Comparison of ENCODE assay signal across 9 cellular contexts in the genomic region with DNA sequence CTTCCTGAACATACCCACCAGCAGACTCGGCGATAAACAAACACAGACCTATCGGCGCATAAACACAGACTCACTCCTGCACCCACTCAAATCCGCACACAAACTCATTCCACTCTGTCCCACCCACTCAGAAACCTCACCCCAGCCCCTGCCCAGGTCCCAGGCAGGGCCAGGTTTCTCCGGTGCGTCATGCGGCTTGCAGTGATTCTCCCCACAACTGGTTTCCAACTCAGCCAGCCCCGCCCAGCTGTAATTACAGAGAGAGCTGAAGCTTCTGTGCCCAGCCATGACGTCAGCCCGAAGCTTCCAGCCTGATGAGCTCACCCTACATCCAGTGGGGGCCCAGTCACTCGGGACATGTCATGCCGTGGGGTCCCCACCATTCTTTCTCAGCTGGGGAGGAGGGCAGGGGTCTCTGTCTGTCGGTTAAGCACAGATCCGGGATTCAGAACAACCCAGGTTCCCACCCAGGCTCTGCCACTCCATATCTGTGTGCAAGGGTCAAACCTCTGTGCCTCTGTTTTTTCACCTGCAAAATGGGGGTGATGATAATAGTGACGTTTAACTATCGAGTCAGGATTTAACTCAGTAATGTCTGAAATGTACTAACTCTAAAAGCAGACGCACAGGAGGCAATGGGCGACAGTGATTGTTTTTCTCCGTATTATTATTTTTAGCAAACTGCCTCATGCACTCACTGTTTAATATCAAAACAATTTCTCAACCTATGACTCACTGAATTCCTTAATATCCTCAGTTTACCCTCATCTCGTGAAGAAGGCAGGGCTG. TPM values are rescaled to one million over a fixed set of nuclear protein-coding genes. Genes with fewer than 3 reads are reported as not detected.
DNase-seq lines count a peak whose midpoint lies in the region; ATAC-seq and TF ChIP-seq lines count a peak whose summit lies in the region.
"Had no signal": no experiment of that assay in that cellular context is flagged by ENCODE, and none has a peak within 500 bp of the region (broad histone marks: within the 10 kb centered on the region; RNA-seq: fewer than 3 reads in every experiment).

No MANE protein-coding gene starts in this region.

- no peaks in the 10 kb centered on the region for H4K20me1 ChIP-seq in mammary epithelial cell (ENCODE audit: insufficient read depth, low read length)

- H3K4me2 ChIP-seq in mammary epithelial cell (ENCODE audit: insufficient read depth, low read depth, low read length): no peak overlapping the region

- H3K9ac ChIP-seq in mammary epithelial cell (ENCODE audit: insufficient read depth, low read length): no peak overlapping the region

- WGBS in mammary epithelial cell (ENCODE audit: low coverage, missing lambda C conversion rate): 29% methylated on average over 15 of the region's 21 CpGs
- 41% methylated on average over 18 to 21 of the region's 21 CpGs for WGBS in thyroid gland, 2 donors

- in situ Hi-C loops in mammary epithelial cell (cut with MboI; ENCODE audit: low sequenced_read_pairs in 2 of 2): no loop called here

- DNase-seq in COLO668 (lab: John Stamatoyannopoulos, UW; ENCODE audit: unreplicated experiment): peak; percentile 74
- DNase-seq in NCI-H146 treated with DMSO at 0.1 percent for 48 hours (lab: John Stamatoyannopoulos, UW; ENCODE audit: unreplicated experiment): peak; percentile 59
- DNase-seq in mammary epithelial cell: peak; percentile 55
- peak; percentile 67 to 87 for DNase-seq in left colon
- peak; percentile 86 to 90 for DNase-seq in thyroid gland
- DNase-seq in NCI-H1048 (lab: John Stamatoyannopoulos, UW): no peak
- DNase-seq in activated T-cell treated with anti-CD3 and anti-CD28 coated beads, Interleukin-2, amount 50 U/mL, for 48 hours: no peak
- DNase-seq: activated naive CD8-positive, alpha-beta T cell treated with anti-CD3 and anti-CD28 coated beads, Interleukin-2, amount 10 ng/mL, durations not matched to agents 7 days and 5 days had no signal

- H3K4me3 ChIP-seq in mammary epithelial cell (replicated peaks in 1 of 3; ENCODE audit: insufficient read depth in 1 of 3, low read depth in 2 of 3, low read length in 3 of 3) (no peak overlapping the region), thyroid gland (replicated peaks in 1 of 3) (no peak overlapping the region)

- TF ChIP-seq CTCF in mammary epithelial cell (conservative IDR thresholded peaks at IDR 0.05 in 1 of 2, IDR thresholded peaks at IDR 0.05 in 1 of 2; ENCODE audit: extremely low read depth in 1 of 2, insufficient read depth in 1 of 2, low read depth in 1 of 2, low read length in 2 of 2) (no peak), thyroid gland (IDR thresholded peaks at IDR 0.05) (no peak)

- no peaks in the 10 kb centered on the region for H3K79me2 ChIP-seq in mammary epithelial cell (ENCODE audit: insufficient read depth, low read length)

- BruUV-seq in mammary epithelial cell (replicated peaks; lab: Mats Ljungman, UMichigan): no TSS peak

- no peak overlapping the region for H3K27ac ChIP-seq in mammary epithelial cell (ENCODE audit: insufficient read depth, low read depth, low read length)
- H3K27ac ChIP-seq in thyroid gland: peak overlapping the region; percentile 4 to 94 (median 79)

- H3K27me3 ChIP-seq in mammary epithelial cell (ENCODE audit: insufficient read depth, low read length) (no peaks in the 10 kb centered on the region), thyroid gland (no peaks in the 10 kb centered on the region)

- TF ChIP-seq POLR2A in thyroid gland (IDR thresholded peaks at IDR 0.05): peak in 1 of 2 donors; percentile 72

- intact Hi-C loops in mammary epithelial cell (cut with micrococcal nuclease) (no loop called here), left colon (cut with DNase I, micrococcal nuclease) (no loop called here), thyroid gland (cut with DNase I) (no loop called here)

- ATAC-seq in left colon (peak; percentile 64), GM21515 (IDR thresholded peaks at IDR 0.05; ENCODE audit: unreplicated experiment) (no peak)

- CTCF ChIA-PET in mammary epithelial cell (lab: Charles Lee; ENCODE audit: low non-redundant PET): no interaction called here

- H2AFZ ChIP-seq in mammary epithelial cell (ENCODE audit: low read depth, low read length): no peak overlapping the region

- peaks cover 17% of the 10 kb centered on the region for H3K9me3 ChIP-seq in mammary epithelial cell (replicated peaks; ENCODE audit: insufficient read depth, low read length)
- no peaks in the 10 kb centered on the region for H3K9me3 ChIP-seq in thyroid gland

- H3K36me3 ChIP-seq in mammary epithelial cell (ENCODE audit: insufficient read depth, low read length) (no peaks in the 10 kb centered on the region), thyroid gland (no peaks in the 10 kb centered on the region)

- H3K4me1 ChIP-seq in mammary epithelial cell (ENCODE audit: insufficient read depth, low read length) (no peaks in the 10 kb centered on the region), thyroid gland (peaks cover 28 to 29% of the 10 kb centered on the region in 2 donors)

- dilution Hi-C loops in mammary epithelial cell (cut with HindIII; ENCODE audit: low sequenced_read_pairs): no loop called here

RNA-seq across cellular contexts. Expression of gene HSPB8, which starts 2.3 kb away (rescaled TPM):
- total RNA-seq in mammary epithelial cell (1 to 10 TPM in 1 of 2 donors, not detected in 1; 4.5 TPM), left colon (10 to 100 TPM in 1 of 2 donors, 1 to 10 TPM in 1; 3.5 to 32.4 TPM), thyroid gland (10 to 100 TPM; 39.0 to 73.9 (median 53.0) TPM)
- not detected for polyA plus RNA-seq in mammary epithelial cell
- not detected for polyA minus RNA-seq in mammary epithelial cell
- total RNA-seq: activated naive CD8-positive, alpha-beta T cell treated with anti-CD3 and anti-CD28 coated beads, Interleukin-2, amount 10 ng/mL, durations not matched to agents 7 days and 5 days had no signal

Comparison
In these comparisons a context has a peak if more than half of its experiments do, and no peak if none do; other contexts are left out.
1. DNase-seq: peak in COLO668 (single experiment), NCI-H146 treated with DMSO at 0.1 percent for 48 hours (single experiment), mammary epithelial cell (single experiment), left colon (2 of 2) and thyroid gland (2 of 2); none in NCI-H1048 (single experiment) and activated T-cell treated with anti-CD3 and anti-CD28 coated beads, Interleukin-2, amount 50 U/mL, for 48 hours (0 of 2).